In genomic region chr7:92678291-92678920, GRCh38 we compare ENCODE assay signal across 1 cellular context.
TF ChIP-seq lines count a peak whose summit lies in the region.

No MANE protein-coding gene starts in this region.

TF ChIP-seq in HepG2, 621 proteins besides CTCF, POLR2A, EP300 and RAD21 (continued from another document and continues in another):
- TF ChIP-seq, protein P1, sequence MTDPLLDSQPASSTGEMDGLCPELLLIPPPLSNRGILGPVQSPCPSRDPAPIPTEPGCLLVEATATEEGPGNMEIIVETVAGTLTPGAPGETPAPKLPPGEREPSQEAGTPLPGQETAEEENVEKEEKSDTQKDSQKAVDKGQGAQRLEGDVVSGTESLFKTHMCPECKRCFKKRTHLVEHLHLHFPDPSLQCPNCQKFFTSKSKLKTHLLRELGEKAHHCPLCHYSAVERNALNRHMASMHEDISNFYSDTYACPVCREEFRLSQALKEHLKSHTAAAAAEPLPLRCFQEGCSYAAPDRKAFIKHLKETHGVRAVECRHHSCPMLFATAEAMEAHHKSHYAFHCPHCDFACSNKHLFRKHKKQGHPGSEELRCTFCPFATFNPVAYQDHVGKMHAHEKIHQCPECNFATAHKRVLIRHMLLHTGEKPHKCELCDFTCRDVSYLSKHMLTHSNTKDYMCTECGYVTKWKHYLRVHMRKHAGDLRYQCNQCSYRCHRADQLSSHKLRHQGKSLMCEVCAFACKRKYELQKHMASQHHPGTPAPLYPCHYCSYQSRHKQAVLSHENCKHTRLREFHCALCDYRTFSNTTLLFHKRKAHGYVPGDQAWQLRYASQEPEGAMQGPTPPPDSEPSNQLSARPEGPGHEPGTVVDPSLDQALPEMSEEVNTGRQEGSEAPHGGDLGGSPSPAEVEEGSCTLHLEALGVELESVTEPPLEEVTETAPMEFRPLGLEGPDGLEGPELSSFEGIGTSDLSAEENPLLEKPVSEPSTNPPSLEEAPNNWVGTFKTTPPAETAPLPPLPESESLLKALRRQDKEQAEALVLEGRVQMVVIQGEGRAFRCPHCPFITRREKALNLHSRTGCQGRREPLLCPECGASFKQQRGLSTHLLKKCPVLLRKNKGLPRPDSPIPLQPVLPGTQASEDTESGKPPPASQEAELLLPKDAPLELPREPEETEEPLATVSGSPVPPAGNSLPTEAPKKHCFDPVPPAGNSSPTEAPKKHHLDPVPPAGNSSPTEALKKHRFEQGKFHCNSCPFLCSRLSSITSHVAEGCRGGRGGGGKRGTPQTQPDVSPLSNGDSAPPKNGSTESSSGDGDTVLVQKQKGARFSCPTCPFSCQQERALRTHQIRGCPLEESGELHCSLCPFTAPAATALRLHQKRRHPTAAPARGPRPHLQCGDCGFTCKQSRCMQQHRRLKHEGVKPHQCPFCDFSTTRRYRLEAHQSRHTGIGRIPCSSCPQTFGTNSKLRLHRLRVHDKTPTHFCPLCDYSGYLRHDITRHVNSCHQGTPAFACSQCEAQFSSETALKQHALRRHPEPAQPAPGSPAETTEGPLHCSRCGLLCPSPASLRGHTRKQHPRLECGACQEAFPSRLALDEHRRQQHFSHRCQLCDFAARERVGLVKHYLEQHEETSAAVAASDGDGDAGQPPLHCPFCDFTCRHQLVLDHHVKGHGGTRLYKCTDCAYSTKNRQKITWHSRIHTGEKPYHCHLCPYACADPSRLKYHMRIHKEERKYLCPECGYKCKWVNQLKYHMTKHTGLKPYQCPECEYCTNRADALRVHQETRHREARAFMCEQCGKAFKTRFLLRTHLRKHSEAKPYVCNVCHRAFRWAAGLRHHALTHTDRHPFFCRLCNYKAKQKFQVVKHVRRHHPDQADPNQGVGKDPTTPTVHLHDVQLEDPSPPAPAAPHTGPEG (CRISPR knock-in tag; IDR thresholded peaks at IDR 0.05) = no peak
- TF ChIP-seq THAP8 (CRISPR knock-in tag; IDR thresholded peaks at IDR 0.05; ENCODE audit: borderline replicate concordance) (no peak), ZNF484 (CRISPR knock-in tag; IDR thresholded peaks at IDR 0.05; ENCODE audit: borderline replicate concordance, low read depth) (no peak), PHF5A (CRISPR knock-in tag; IDR thresholded peaks at IDR 0.05; ENCODE audit: low read depth, unreplicated experiment) (peak; percentile 81), ZNF382 (CRISPR knock-in tag; IDR thresholded peaks at IDR 0.05; ENCODE audit: borderline replicate concordance) (no peak), NFE2 (CRISPR knock-in tag; IDR thresholded peaks at IDR 0.05) (no peak), EED (CRISPR knock-in tag; IDR thresholded peaks at IDR 0.05) (no peak), EHMT2 (IDR thresholded peaks at IDR 0.05; ENCODE audit: borderline replicate concordance, low read depth, low read length) (peak; percentile 90), ZNF260 (CRISPR knock-in tag; IDR thresholded peaks at IDR 0.05; ENCODE audit: borderline replicate concordance, low read depth) (no peak), RARA (CRISPR knock-in tag; IDR thresholded peaks at IDR 0.05) (peak; percentile 95), TFDP1 (CRISPR knock-in tag; IDR thresholded peaks at IDR 0.05; ENCODE audit: borderline replicate concordance) (no peak; the same call in 1 of the 2 replicates), HOXA5 (CRISPR knock-in tag; IDR thresholded peaks at IDR 0.05) (peak; percentile 88; the same call in 1 of the 2 replicates), ETV5 (CRISPR knock-in tag; IDR thresholded peaks at IDR 0.05; ENCODE audit: borderline replicate concordance) (peak; percentile 99), HMG20B (CRISPR knock-in tag; conservative IDR thresholded peaks at IDR 0.05) (peak; percentile 90), ZNF256 (CRISPR knock-in tag; conservative IDR thresholded peaks at IDR 0.05) (0 out of 2 replicates have a peak, but pooled peaks have one; percentile 34), HNRNPK (IDR thresholded peaks at IDR 0.05; ENCODE audit: low read depth, low read length, poor library complexity, severe bottlenecking) (peak; percentile 26), ZNF761 (CRISPR knock-in tag; conservative IDR thresholded peaks at IDR 0.05) (0 out of 2 replicates have a peak, but pooled peaks have one; percentile 74), ZFP36L1 (CRISPR knock-in tag; IDR thresholded peaks at IDR 0.05) (no peak), ZBTB44 (CRISPR knock-in tag; IDR thresholded peaks at IDR 0.05) (no peak), ZBTB10 (CRISPR knock-in tag; IDR thresholded peaks at IDR 0.05; ENCODE audit: borderline replicate concordance) (0 out of 2 replicates have a peak, but pooled peaks have one; percentile 66), ZNF747 (CRISPR knock-in tag; IDR thresholded peaks at IDR 0.05; ENCODE audit: borderline replicate concordance) (peak; percentile 27; the same call in 1 of the 2 replicates), ZNF614 (CRISPR knock-in tag; IDR thresholded peaks at IDR 0.05; ENCODE audit: borderline replicate concordance) (peak; percentile 72; the same call in 1 of the 2 replicates), ZNF678 (CRISPR knock-in tag; IDR thresholded peaks at IDR 0.05) (no peak), FIP1L1 (IDR thresholded peaks at IDR 0.05; ENCODE audit: borderline replicate concordance, insufficient read depth, low read depth, low read length) (no peak)
- TF ChIP-seq, protein P2, sequence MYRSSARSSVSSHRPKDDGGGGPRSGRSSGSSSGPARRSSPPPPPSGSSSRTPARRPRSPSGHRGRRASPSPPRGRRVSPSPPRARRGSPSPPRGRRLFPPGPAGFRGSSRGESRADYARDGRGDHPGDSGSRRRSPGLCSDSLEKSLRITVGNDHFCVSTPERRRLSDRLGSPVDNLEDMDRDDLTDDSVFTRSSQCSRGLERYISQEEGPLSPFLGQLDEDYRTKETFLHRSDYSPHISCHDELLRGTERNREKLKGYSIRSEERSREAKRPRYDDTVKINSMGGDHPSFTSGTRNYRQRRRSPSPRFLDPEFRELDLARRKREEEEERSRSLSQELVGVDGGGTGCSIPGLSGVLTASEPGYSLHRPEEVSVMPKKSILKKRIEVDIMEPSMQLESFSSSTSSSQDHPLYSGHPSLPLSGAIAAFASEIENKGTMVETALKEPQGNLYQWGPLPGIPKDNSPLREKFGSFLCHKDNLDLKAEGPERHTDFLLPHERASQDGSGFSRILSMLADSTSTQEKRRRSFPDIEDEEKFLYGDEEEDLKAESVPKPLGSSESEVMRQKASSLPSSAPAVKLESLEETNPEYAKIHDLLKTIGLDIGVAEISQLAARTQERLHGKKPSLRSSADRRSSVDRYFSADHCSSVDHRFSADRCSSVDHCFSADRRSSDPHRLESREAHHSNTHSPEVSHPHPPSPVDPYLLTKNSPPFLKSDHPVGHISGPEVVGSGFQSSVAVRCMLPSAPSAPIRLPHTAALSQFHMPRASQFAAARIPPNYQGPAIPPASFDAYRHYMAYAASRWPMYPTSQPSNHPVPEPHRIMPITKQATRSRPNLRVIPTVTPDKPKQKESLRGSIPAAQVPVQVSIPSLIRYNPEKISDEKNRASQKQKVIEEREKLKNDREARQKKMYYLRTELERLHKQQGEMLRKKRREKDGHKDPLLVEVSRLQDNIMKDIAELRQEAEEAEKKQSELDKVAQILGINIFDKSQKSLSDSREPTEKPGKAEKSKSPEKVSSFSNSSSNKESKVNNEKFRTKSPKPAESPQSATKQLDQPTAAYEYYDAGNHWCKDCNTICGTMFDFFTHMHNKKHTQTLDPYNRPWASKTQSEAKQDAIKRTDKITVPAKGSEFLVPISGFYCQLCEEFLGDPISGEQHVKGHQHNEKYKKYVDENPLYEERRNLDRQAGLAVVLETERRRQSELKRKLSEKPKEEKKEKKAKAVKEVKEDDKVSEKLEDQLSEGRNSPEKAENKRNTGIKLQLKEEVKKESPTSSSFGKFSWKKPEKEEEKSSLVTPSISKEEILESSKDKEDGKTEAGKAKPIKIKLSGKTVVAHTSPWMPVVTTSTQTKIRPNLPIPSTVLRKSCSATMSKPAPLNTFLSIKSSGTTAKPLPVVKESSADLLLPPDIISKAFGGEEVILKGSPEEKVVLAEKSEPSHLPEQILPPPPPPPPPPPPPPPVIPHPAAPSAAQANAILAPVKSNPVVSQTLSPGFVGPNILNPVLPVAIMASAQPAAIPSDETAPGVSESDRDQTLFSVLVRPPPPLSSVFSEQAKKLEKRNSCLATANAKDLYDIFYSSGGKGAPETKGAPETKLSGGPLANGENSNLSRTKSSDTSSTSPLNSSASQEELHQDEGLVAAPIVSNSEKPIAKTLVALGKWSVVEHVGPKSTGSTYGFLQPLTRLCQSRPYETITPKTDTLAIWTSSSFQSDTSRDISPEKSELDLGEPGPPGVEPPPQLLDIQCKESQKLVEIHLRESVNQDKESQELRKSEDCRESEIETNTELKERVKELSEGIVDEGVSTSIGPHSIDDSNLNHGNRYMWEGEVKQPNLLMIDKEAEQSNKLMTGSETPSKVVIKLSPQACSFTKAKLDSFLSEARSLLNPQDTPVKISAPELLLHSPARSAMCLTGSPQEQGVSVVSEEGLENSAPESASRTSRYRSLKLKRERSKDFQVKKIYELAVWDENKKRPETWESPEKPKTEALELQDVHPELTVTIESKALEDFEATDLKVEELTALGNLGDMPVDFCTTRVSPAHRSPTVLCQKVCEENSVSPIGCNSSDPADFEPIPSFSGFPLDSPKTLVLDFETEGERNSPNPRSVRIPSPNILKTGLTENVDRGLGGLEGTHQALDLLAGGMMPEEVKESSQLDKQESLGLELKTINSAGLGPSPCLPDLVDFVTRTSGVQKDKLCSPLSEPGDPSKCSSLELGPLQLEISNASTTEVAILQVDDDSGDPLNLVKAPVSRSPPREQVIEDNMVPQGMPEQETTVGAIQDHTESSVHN (CRISPR knock-in tag; IDR thresholded peaks at IDR 0.05) = no peak
- TF ChIP-seq, protein P3, sequence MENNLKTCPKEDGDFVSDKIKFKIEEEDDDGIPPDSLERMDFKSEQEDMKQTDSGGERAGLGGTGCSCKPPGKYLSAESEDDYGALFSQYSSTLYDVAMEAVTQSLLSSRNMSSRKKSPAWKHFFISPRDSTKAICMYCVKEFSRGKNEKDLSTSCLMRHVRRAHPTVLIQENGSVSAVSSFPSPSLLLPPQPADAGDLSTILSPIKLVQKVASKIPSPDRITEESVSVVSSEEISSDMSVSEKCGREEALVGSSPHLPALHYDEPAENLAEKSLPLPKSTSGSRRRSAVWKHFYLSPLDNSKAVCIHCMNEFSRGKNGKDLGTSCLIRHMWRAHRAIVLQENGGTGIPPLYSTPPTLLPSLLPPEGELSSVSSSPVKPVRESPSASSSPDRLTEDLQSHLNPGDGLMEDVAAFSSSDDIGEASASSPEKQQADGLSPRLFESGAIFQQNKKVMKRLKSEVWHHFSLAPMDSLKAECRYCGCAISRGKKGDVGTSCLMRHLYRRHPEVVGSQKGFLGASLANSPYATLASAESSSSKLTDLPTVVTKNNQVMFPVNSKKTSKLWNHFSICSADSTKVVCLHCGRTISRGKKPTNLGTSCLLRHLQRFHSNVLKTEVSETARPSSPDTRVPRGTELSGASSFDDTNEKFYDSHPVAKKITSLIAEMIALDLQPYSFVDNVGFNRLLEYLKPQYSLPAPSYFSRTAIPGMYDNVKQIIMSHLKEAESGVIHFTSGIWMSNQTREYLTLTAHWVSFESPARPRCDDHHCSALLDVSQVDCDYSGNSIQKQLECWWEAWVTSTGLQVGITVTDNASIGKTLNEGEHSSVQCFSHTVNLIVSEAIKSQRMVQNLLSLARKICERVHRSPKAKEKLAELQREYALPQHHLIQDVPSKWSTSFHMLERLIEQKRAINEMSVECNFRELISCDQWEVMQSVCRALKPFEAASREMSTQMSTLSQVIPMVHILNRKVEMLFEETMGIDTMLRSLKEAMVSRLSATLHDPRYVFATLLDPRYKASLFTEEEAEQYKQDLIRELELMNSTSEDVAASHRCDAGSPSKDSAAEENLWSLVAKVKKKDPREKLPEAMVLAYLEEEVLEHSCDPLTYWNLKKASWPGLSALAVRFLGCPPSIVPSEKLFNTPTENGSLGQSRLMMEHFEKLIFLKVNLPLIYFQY (CRISPR knock-in tag; IDR thresholded peaks at IDR 0.05; ENCODE audit: borderline replicate concordance) = no peak
- TF ChIP-seq, protein P4, sequence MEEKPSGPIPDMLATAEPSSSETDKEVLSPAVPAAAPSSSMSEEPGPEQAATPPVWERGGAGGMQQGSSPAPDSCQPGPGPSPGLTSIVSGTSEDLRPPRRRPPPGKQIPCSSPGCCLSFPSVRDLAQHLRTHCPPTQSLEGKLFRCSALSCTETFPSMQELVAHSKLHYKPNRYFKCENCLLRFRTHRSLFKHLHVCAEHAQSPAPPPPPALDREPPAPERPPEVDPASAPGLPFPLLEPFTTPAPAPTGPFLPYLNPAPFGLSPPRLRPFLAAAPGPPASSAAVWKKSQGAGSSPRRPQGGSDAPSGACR (CRISPR knock-in tag; IDR thresholded peaks at IDR 0.05) = peak; percentile 63; the same call in 1 of the 2 replicates
